31 cellular contexts compared by ENCODE assay signal in genomic region chr17:41354538-41354937, GRCh38. TPM values are rescaled to one million over a fixed set of nuclear protein-coding genes. Genes with fewer than 3 reads are reported as not detected.
"Had no signal": no experiment of that assay in that cellular context is flagged by ENCODE, and none has a peak within 500 bp of the region (broad histone marks: within the 10 kb centered on the region; RNA-seq: fewer than 3 reads in every experiment).

No MANE protein-coding gene starts in this region.

- H3K4me3 Mint-ChIP-seq: activated CD4-positive, alpha-beta T cell treated with anti-CD3 and anti-CD28 coated beads for 36 hours; activated naive CD8-positive, alpha-beta T cell; activated T-cell treated with anti-CD3 and anti-CD28 coated beads, Interleukin-2, amount 50 U/mL, for 4 hours; naive thymus-derived CD8-positive, alpha-beta T cell; neural progenitor cell; stimulated activated memory B cell treated with anti-CD40 and anti-IgM and Interleukin-4, amounts not matched to agents 10 μg/mL and 1 μg/mL and 100 μg/mL, for 72 hours; WTC11 had no signal

- H3K27me3 Mint-ChIP-seq: activated CD4-positive, alpha-beta T cell treated with anti-CD3 and anti-CD28 coated beads for 36 hours; activated naive CD8-positive, alpha-beta T cell had no signal

- ATAC-seq: activated CD4-positive, alpha-beta T cell treated with anti-CD3 and anti-CD28 coated beads for 36 hours; activated T-cell treated with anti-CD3 and anti-CD28 coated beads, Interleukin-2, amount 50 U/mL, for 4 hours; left lung; naive thymus-derived CD8-positive, alpha-beta T cell; stimulated activated memory B cell treated with anti-CD40 and anti-IgM and Interleukin-4, amounts not matched to agents 10 μg/mL and 1 μg/mL and 100 μg/mL, for 72 hours; WTC11 had no signal

- H3K9me3 Mint-ChIP-seq: activated T-helper 2 cell treated with anti-CD3 and anti-CD28 coated beads, Interferon-gamma antibody, Interleukin-2, Interleukin-4, amounts not matched to agents 10 μg/mL and 5 μg/mL and 100 μg/mL, durations not matched to agents 14 hours and 24 hours and 36 hours had no signal

- H3K27ac Mint-ChIP-seq: activated CD4-positive, alpha-beta T cell treated with anti-CD3 and anti-CD28 coated beads for 36 hours; activated naive CD8-positive, alpha-beta T cell; activated T-helper 2 cell treated with anti-CD3 and anti-CD28 coated beads, Interferon-gamma antibody, Interleukin-2, Interleukin-4, amounts not matched to agents 10 μg/mL and 5 μg/mL and 100 μg/mL, durations not matched to agents 14 hours and 24 hours and 36 hours; naive thymus-derived CD8-positive, alpha-beta T cell; neural progenitor cell; stimulated activated memory B cell treated with anti-CD40 and anti-IgM and Interleukin-4, amounts not matched to agents 10 μg/mL and 1 μg/mL and 100 μg/mL, for 72 hours; WTC11 had no signal

- H3K36me3 Mint-ChIP-seq: activated naive CD8-positive, alpha-beta T cell; neural progenitor cell; stimulated activated memory B cell treated with anti-CD40 and anti-IgM and Interleukin-4, amounts not matched to agents 10 μg/mL and 1 μg/mL and 100 μg/mL, for 72 hours; WTC11 had no signal

- DNase-seq: activated CD4-positive, alpha-beta T cell treated with anti-CD3 and anti-CD28 coated beads for 36 hours; activated CD4-positive, alpha-beta T cell treated with anti-CD3 and anti-CD28 coated beads, Interleukin-2, amount 50 U/mL, for 4 hours; activated CD8-positive, alpha-beta memory T cell treated with anti-CD3 and anti-CD28 coated beads for 24 hours; activated CD8-positive, alpha-beta memory T cell treated with anti-CD3 and anti-CD28 coated beads, Interleukin-2, amount 50 U/mL, for 4 hours; activated naive CD4-positive, alpha-beta T cell; activated T-cell treated with anti-CD3 and anti-CD28 coated beads, Interleukin-2, amount 50 U/mL, for 4 hours; adrenal gland; brain microvascular endothelial cell; central memory CD4-positive, alpha-beta T cell; dermis blood vessel endothelial cell; effector CD8-positive, alpha-beta T cell; hippocampal formation; kidney glomerular epithelial cell; left lung; naive thymus-derived CD8-positive, alpha-beta T cell; retina; sigmoid colon; stimulated activated CD4-positive, alpha-beta T cell treated with anti-CD3 and anti-CD28 coated beads, Interleukin-15, amount 100 ng/mL, for 24 hours; stomach; transverse colon had no signal

- H3K4me1 Mint-ChIP-seq: neural progenitor cell; stimulated activated memory B cell treated with anti-CD40 and anti-IgM and Interleukin-4, amounts not matched to agents 10 μg/mL and 1 μg/mL and 100 μg/mL, for 72 hours; WTC11 had no signal

RNA-seq across cellular contexts. Expression of gene KRT33A, which starts 3.9 kb away (rescaled TPM):
- total RNA-seq: activated CD4-positive, alpha-beta T cell treated with anti-CD3 and anti-CD28 coated beads for 36 hours; activated T-cell treated with anti-CD3 and anti-CD28 coated beads, Interleukin-2, amount 50 U/mL, for 4 hours; activated T-helper 2 cell treated with anti-CD3 and anti-CD28 coated beads, Interferon-gamma antibody, Interleukin-2, Interleukin-4, amounts not matched to agents 10 μg/mL and 5 μg/mL and 100 μg/mL, durations not matched to agents 14 hours and 24 hours and 36 hours; adrenal gland; ascending aorta; dermis blood vessel endothelial cell; frontal cortex; left lung; lung microvascular endothelial cell; naive thymus-derived CD8-positive, alpha-beta T cell; omental fat pad; posterior vena cava; sigmoid colon; stomach; transverse colon; WTC11 had no signal

RNA-seq across cellular contexts. Expression of gene KRT33B, which starts 15.1 kb away (rescaled TPM):
- total RNA-seq: activated CD4-positive, alpha-beta T cell treated with anti-CD3 and anti-CD28 coated beads for 36 hours; activated T-cell treated with anti-CD3 and anti-CD28 coated beads, Interleukin-2, amount 50 U/mL, for 4 hours; activated T-helper 2 cell treated with anti-CD3 and anti-CD28 coated beads, Interferon-gamma antibody, Interleukin-2, Interleukin-4, amounts not matched to agents 10 μg/mL and 5 μg/mL and 100 μg/mL, durations not matched to agents 14 hours and 24 hours and 36 hours; adrenal gland; ascending aorta; dermis blood vessel endothelial cell; frontal cortex; left lung; lung microvascular endothelial cell; naive thymus-derived CD8-positive, alpha-beta T cell; omental fat pad; posterior vena cava; sigmoid colon; stomach; transverse colon; WTC11 had no signal

RNA-seq across cellular contexts. Expression of gene KRT34, which starts 27.6 kb away (rescaled TPM):
- total RNA-seq: activated CD4-positive, alpha-beta T cell treated with anti-CD3 and anti-CD28 coated beads for 36 hours; activated T-cell treated with anti-CD3 and anti-CD28 coated beads, Interleukin-2, amount 50 U/mL, for 4 hours; activated T-helper 2 cell treated with anti-CD3 and anti-CD28 coated beads, Interferon-gamma antibody, Interleukin-2, Interleukin-4, amounts not matched to agents 10 μg/mL and 5 μg/mL and 100 μg/mL, durations not matched to agents 14 hours and 24 hours and 36 hours; adrenal gland; ascending aorta; left lung; lung microvascular endothelial cell; naive thymus-derived CD8-positive, alpha-beta T cell; omental fat pad; posterior vena cava; sigmoid colon; stomach; transverse colon; WTC11 had no signal

RNA-seq across cellular contexts. Expression of gene KRTAP17-1, which starts 39.0 kb away (rescaled TPM):
- total RNA-seq: activated CD4-positive, alpha-beta T cell treated with anti-CD3 and anti-CD28 coated beads for 36 hours; activated T-cell treated with anti-CD3 and anti-CD28 coated beads, Interleukin-2, amount 50 U/mL, for 4 hours; activated T-helper 2 cell treated with anti-CD3 and anti-CD28 coated beads, Interferon-gamma antibody, Interleukin-2, Interleukin-4, amounts not matched to agents 10 μg/mL and 5 μg/mL and 100 μg/mL, durations not matched to agents 14 hours and 24 hours and 36 hours; adrenal gland; ascending aorta; dermis blood vessel endothelial cell; frontal cortex; left lung; lung microvascular endothelial cell; naive thymus-derived CD8-positive, alpha-beta T cell; omental fat pad; posterior vena cava; sigmoid colon; smooth muscle cell; stomach; transverse colon; WTC11 had no signal

RNA-seq across cellular contexts. Expression of gene KRT31, which starts 42.9 kb away (rescaled TPM):
- total RNA-seq: activated CD4-positive, alpha-beta T cell treated with anti-CD3 and anti-CD28 coated beads for 36 hours; activated T-cell treated with anti-CD3 and anti-CD28 coated beads, Interleukin-2, amount 50 U/mL, for 4 hours; activated T-helper 2 cell treated with anti-CD3 and anti-CD28 coated beads, Interferon-gamma antibody, Interleukin-2, Interleukin-4, amounts not matched to agents 10 μg/mL and 5 μg/mL and 100 μg/mL, durations not matched to agents 14 hours and 24 hours and 36 hours; adrenal gland; ascending aorta; dermis blood vessel endothelial cell; left lung; lung microvascular endothelial cell; naive thymus-derived CD8-positive, alpha-beta T cell; omental fat pad; posterior vena cava; sigmoid colon; smooth muscle cell; stomach; transverse colon; WTC11 had no signal
